Comparison of ENCODE assay signal across 21 cellular contexts in the genomic region with DNA sequence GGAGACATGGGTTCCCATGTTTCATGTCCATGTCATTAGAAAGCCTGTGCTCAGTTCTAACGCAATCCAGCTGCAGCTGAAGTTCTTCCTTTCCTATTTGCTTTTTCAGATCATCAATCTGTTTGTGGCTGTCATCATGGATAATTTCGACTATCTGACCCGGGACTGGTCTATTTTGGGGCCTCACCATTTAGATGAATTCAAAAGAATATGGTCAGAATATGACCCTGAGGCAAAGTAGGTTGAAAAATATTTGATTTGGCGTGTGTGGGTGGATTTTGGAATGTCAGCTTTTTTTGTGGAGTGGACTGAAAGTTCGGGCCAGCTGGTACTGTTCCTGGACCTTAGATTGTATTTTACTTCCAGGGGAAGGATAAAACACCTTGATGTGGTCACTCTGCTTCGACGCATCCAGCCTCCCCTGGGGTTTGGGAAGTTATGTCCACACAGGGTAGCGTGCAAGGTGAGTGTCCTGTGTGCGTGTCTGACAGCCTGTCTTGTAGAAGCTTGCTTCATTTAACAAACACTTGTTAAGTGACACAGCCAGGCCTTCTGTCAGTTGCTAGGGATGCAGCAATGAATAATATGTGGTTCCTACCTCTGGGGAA.
DNase-seq lines count a peak whose midpoint lies in the region; ATAC-seq, FAIRE-seq and TF ChIP-seq lines count a peak whose summit lies in the region.
"Had no signal": no experiment of that assay in that cellular context is flagged by ENCODE, and none has a peak within 500 bp of the region (broad histone marks: within the 10 kb centered on the region; RNA-seq: fewer than 3 reads in every experiment).

No MANE protein-coding gene starts in this region.

- no peaks in the 10 kb centered on the region for H3K36me3 Mint-ChIP-seq in activated T-cell treated with anti-CD3 and anti-CD28 coated beads, Interleukin-2, amount 50 U/mL, for 72 hours (ENCODE audit: insufficient read depth in 2 of 2)
- H3K36me3 Mint-ChIP-seq in nephron (ENCODE audit: low read depth), result no peaks in the 10 kb centered on the region
- H3K36me3 Mint-ChIP-seq: activated naive CD4-positive, alpha-beta T cell treated with anti-CD3 and anti-CD28 coated beads, Interleukin-2, amount 50 U/mL, for 24 hours; CD4-positive, alpha-beta memory T cell; memory B cell had no signal

- H3K4me3 Mint-ChIP-seq in activated T-cell treated with anti-CD3 and anti-CD28 coated beads, Interleukin-2, amount 50 U/mL, for 72 hours, result no peak overlapping the region
- no peak overlapping the region for H3K4me3 Mint-ChIP-seq in nephron
- H3K4me3 Mint-ChIP-seq: activated naive CD4-positive, alpha-beta T cell treated with anti-CD3 and anti-CD28 coated beads, Interleukin-2, amount 50 U/mL, for 24 hours; CD4-positive, alpha-beta memory T cell; memory B cell had no signal

- intact Hi-C loops in vagina (cut with DNase I), result no loop called here

- DNase-seq in activated T-cell treated with anti-CD3 and anti-CD28 coated beads, Interleukin-2, amount 50 U/mL, for 72 hours, result no peak
- no peak for DNase-seq in activated T-cell treated with anti-CD3 and anti-CD28 coated beads, Interleukin-2, amount 50 U/mL, for 1 hour
- DNase-seq in bronchial epithelial cell (ENCODE audit: low read depth) (peak; percentile 69), vagina (ENCODE audit: extremely low spot score in 2 of 2) (no peak), hypothalamus (lab: John Stamatoyannopoulos, UW) (no peak)
- DNase-seq: activated CD4-positive, alpha-beta T cell treated with anti-CD3 and anti-CD28 coated beads, Interleukin-2, amount 50 U/mL, for 4 hours; caudate nucleus; CD4-positive, alpha-beta memory T cell; effector CD8-positive, alpha-beta T cell; NCI-H1105 treated with DMSO at 0.1 percent for 48 hours; right cardiac atrium; RPMI8226; stimulated activated CD4-positive, alpha-beta T cell treated with anti-CD3 and anti-CD28 coated beads, Interleukin-2, amount 100 ng/mL, for 48 hours had no signal

- H3K4me3 ChIP-seq in bronchial epithelial cell (ENCODE audit: low read depth, low read length) (no peak overlapping the region), vagina (no peak overlapping the region)

- no peaks in the 10 kb centered on the region for H3K9me3 ChIP-seq in vagina

- H3K27ac Mint-ChIP-seq in activated T-cell treated with anti-CD3 and anti-CD28 coated beads, Interleukin-2, amount 50 U/mL, for 72 hours, result peak overlapping the region; percentile 4
- H3K27ac Mint-ChIP-seq in nephron, result peak overlapping the region; percentile 63 to 74 (median 73)
- H3K27ac Mint-ChIP-seq: activated naive CD4-positive, alpha-beta T cell treated with anti-CD3 and anti-CD28 coated beads, Interleukin-2, amount 50 U/mL, for 24 hours; CD4-positive, alpha-beta memory T cell; memory B cell had no signal

- H3K27me3 ChIP-seq in bronchial epithelial cell (ENCODE audit: control insufficient read depth, insufficient read depth, low read length), result no peaks in the 10 kb centered on the region
- H3K27me3 ChIP-seq in vagina, result no peaks in the 10 kb centered on the region

- peaks cover 25% of the 10 kb centered on the region for H3K4me1 ChIP-seq in vagina

- no peak for ATAC-seq in activated T-cell treated with anti-CD3 and anti-CD28 coated beads, Interleukin-2, amount 50 U/mL, for 72 hours (replicated peaks in 1 of 2)
- ATAC-seq in HG03095 (IDR thresholded peaks at IDR 0.05; ENCODE audit: unreplicated experiment) (no peak), HG03342 (IDR thresholded peaks at IDR 0.05; ENCODE audit: unreplicated experiment) (no peak)
- ATAC-seq: right cardiac atrium had no signal

- H3K27ac ChIP-seq in vagina, result peak overlapping the region; percentile 4
- H3K27ac ChIP-seq: 22Rv1, HL-60, KMS-11 had no signal

- TF ChIP-seq CTCF in bronchial epithelial cell (IDR thresholded peaks at IDR 0.05; ENCODE audit: insufficient read depth, low read length, severe bottlenecking) (no peak), nephron (IDR thresholded peaks at IDR 0.05; ENCODE audit: unreplicated experiment in 3 of 3) (no peak), vagina (IDR thresholded peaks at IDR 0.05) (no peak)

- H3K36me3 ChIP-seq in bronchial epithelial cell (ENCODE audit: control insufficient read depth, insufficient read depth, low read length) (no peaks in the 10 kb centered on the region), vagina (no peaks in the 10 kb centered on the region)

- H3K27me3 Mint-ChIP-seq in activated T-cell treated with anti-CD3 and anti-CD28 coated beads, Interleukin-2, amount 50 U/mL, for 72 hours (ENCODE audit: low read depth), result peaks cover 16% of the 10 kb centered on the region
- H3K27me3 Mint-ChIP-seq in nephron (ENCODE audit: low read depth), result peaks cover 13% of the 10 kb centered on the region
- H3K27me3 Mint-ChIP-seq: activated naive CD4-positive, alpha-beta T cell treated with anti-CD3 and anti-CD28 coated beads, Interleukin-2, amount 50 U/mL, for 24 hours; memory B cell had no signal

- no peak for TF ChIP-seq POLR2A in vagina (IDR thresholded peaks at IDR 0.05)

- no peaks in the 10 kb centered on the region for H3K4me1 Mint-ChIP-seq in activated T-cell treated with anti-CD3 and anti-CD28 coated beads, Interleukin-2, amount 50 U/mL, for 72 hours (ENCODE audit: low read depth)
- H3K4me1 Mint-ChIP-seq in nephron, result peaks cover 43% of the 10 kb centered on the region
- H3K4me1 Mint-ChIP-seq: activated naive CD4-positive, alpha-beta T cell treated with anti-CD3 and anti-CD28 coated beads, Interleukin-2, amount 50 U/mL, for 24 hours; CD4-positive, alpha-beta memory T cell had no signal

- FAIRE-seq in bronchial epithelial cell (lab: Jason Lieb, UNC), result no peak

- H3K9me3 Mint-ChIP-seq in activated T-cell treated with anti-CD3 and anti-CD28 coated beads, Interleukin-2, amount 50 U/mL, for 72 hours, result no peaks in the 10 kb centered on the region
- no peaks in the 10 kb centered on the region for H3K9me3 Mint-ChIP-seq in nephron
- H3K9me3 Mint-ChIP-seq: activated naive CD4-positive, alpha-beta T cell treated with anti-CD3 and anti-CD28 coated beads, Interleukin-2, amount 50 U/mL, for 24 hours; CD4-positive, alpha-beta memory T cell; memory B cell had no signal
